ENCODE assay signal across 8 cellular contexts in the genomic region with DNA sequence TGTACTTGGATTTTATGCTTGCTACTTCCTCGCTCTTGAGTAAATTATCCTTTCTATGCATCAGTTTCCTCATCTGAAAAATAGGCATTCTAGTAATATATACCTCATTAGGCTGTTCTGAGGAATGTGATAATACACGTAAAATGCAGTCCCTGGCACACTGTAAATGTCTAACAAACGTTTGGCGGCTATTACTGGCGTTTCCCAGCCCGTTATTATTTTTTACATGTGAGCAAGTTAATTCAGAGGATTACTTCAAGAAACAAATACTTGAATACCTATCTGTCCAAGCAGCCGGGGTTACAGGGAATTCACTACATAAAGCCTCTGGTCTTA. TPM values are rescaled to one million over a fixed set of nuclear protein-coding genes. Genes with fewer than 3 reads are reported as not detected.
DNase-seq lines count a peak whose midpoint lies in the region; ATAC-seq, FAIRE-seq and TF ChIP-seq lines count a peak whose summit lies in the region.

No MANE protein-coding gene starts in this region.

- H3K4me3 ChIP-seq in BE2C (ENCODE audit: low read depth, low read length) (peak overlapping the region; percentile 95), NB4 (ENCODE audit: low read depth, low read length) (peak overlapping the region; percentile 97), ectodermal cell (ENCODE audit: insufficient read depth, low read depth, low read length) (peak overlapping the region; percentile 94)

- H3K27ac Mint-ChIP-seq in nephron, result peak overlapping the region; percentile 100

- H3K36me3 ChIP-seq in BE2C (no peaks in the 10 kb centered on the region; the same call in 1 of the 2 replicates), ectodermal cell (ENCODE audit: control insufficient read depth, insufficient read depth, low read length) (peaks cover 12% of the 10 kb centered on the region)

- no peaks in the 10 kb centered on the region for H3K9me3 ChIP-seq in BE2C
- H3K9me3 ChIP-seq in ectodermal cell (ENCODE audit: control insufficient read depth, low read length), result no peaks in the 10 kb centered on the region

- no peak for FAIRE-seq in frontal cortex (lab: Jason Lieb, UNC)

- no peak for TF ChIP-seq POLR2A in NB4 (IDR thresholded peaks at IDR 0.05; ENCODE audit: extremely low read depth, insufficient read length)

- H3K27ac ChIP-seq in ectodermal cell (ENCODE audit: insufficient read depth, low read depth, low read length, poor library complexity, severe bottlenecking), result peak overlapping the region; percentile 95

- no peaks in the 10 kb centered on the region for H3K27me3 ChIP-seq in BE2C
- no peaks in the 10 kb centered on the region for H3K27me3 ChIP-seq in ectodermal cell (ENCODE audit: control insufficient read depth, insufficient read depth, low read length, poor library complexity, severe bottlenecking)

- 1 to 4% methylated on average over 6 to 7 of the region's 7 CpGs for WGBS in ectodermal cell, 2 experiments

- TF ChIP-seq CTCF in BE2C (IDR thresholded peaks at IDR 0.05; ENCODE audit: low read depth, low read length) (no peak), NB4 (IDR thresholded peaks at IDR 0.05; ENCODE audit: low read depth, low read length) (no peak), nephron (IDR thresholded peaks at IDR 0.05; ENCODE audit: unreplicated experiment in 3 of 3) (no peak)

- DNase-seq in BE2C, result no peak
- DNase-seq in NB4 (ENCODE audit: low read depth), result no peak
- DNase-seq in frontal cortex (ENCODE audit: low spot score in 2 of 2), result no peak
- DNase-seq in NCI-H1930 (lab: John Stamatoyannopoulos, UW), result no peak

- no peaks in the 10 kb centered on the region for H3K27me3 Mint-ChIP-seq in nephron (ENCODE audit: low read depth)

- H3K4me3 Mint-ChIP-seq in nephron, result peak overlapping the region; percentile 98 to 100 (median 98)

- H3K4me1 Mint-ChIP-seq in nephron, result peaks cover 27% of the 10 kb centered on the region

- no peaks in the 10 kb centered on the region for H3K4me1 ChIP-seq in BE2C
- peaks cover 4% of the 10 kb centered on the region for H3K4me1 ChIP-seq in ectodermal cell (ENCODE audit: control insufficient read depth, insufficient read depth, low read length)

- peaks cover 11% of the 10 kb centered on the region for H3K36me3 Mint-ChIP-seq in nephron (ENCODE audit: low read depth)

- ATAC-seq in GM18517 (IDR thresholded peaks at IDR 0.05; ENCODE audit: unreplicated experiment) (no peak), HG03097 (IDR thresholded peaks at IDR 0.05; ENCODE audit: low FRiP score, unreplicated experiment) (no peak)

- no peaks in the 10 kb centered on the region for H3K9me3 Mint-ChIP-seq in nephron

RNA-seq across cellular contexts. Expression of a gene that starts 0.6 kb away (rescaled TPM):
- 13.3 TPM for polyA plus RNA-seq in BE2C (2012; ENCODE audit: insufficient read depth, insufficient read length, low read depth)
- 29.9 TPM for polyA plus RNA-seq in ectodermal cell (2013, experiment 1 of 4)
- 22.6 TPM for polyA plus RNA-seq in ectodermal cell (2013, experiment 2 of 4)
- polyA plus RNA-seq in ectodermal cell (2013, experiment 3 of 4), result 21.2 TPM
- polyA plus RNA-seq in ectodermal cell (2013, experiment 4 of 4), result 27.2 TPM
- 29.8 TPM for total RNA-seq in frontal cortex

RNA-seq across cellular contexts. Expression of a gene that starts 7.2 kb away (rescaled TPM):
- 20.4 TPM for polyA plus RNA-seq in BE2C (2012; ENCODE audit: insufficient read depth, insufficient read length, low read depth)
- 21.3 TPM for polyA plus RNA-seq in ectodermal cell (2013, experiment 1 of 4)
- polyA plus RNA-seq in ectodermal cell (2013, experiment 2 of 4), result 22.6 TPM
- 15.7 TPM for polyA plus RNA-seq in ectodermal cell (2013, experiment 3 of 4)
- polyA plus RNA-seq in ectodermal cell (2013, experiment 4 of 4), result 15.8 TPM
- 20.4 TPM for total RNA-seq in frontal cortex
